In the genomic region with DNA sequence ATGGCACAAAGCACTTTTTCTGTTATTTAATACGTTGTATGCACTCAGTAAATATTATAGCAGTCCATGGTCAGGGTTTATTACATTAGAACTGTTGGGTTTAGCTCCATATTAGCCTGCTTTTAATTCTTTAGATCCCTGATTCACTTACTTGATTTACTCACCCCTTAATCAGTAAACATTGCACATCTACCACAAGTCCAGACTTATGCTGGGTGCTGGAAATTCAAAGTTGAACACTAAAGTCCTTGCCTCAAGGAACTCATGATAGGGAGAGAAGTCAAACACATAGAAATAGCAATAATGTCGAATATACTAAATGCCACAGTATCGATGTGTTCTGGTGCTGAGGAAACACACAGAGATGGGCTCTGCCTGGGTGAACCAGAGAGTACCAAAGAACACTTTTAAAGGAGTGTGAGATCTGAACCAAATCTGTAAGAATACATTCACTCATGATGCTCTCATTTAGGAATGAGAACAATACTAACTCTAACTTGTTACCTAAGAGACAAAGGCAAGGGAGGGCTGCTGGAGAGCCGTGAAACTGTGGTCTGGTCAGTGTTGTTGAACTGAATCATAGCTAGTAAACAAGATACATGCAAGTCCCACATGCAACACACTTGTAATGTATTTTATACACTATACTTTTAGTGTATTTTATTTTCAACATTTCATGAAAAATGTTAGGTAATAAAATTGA, we compare ENCODE assay signal across 29 cellular contexts. TPM values are rescaled to one million over a fixed set of nuclear protein-coding genes. Genes with fewer than 3 reads are reported as not detected.
A peak's percentile ranks its signal among the peaks of the same experiment; 100 is the strongest.
DNase-seq lines count a peak whose midpoint lies in the region; ATAC-seq and TF ChIP-seq lines count a peak whose summit lies in the region.
"Had no signal": no experiment of that assay in that cellular context is flagged by ENCODE, and none has a peak within 500 bp of the region (broad histone marks: within the 10 kb centered on the region; RNA-seq: fewer than 3 reads in every experiment).

No MANE protein-coding gene starts in this region.

- H3K9me3 Mint-ChIP-seq in activated T-cell treated with anti-CD3 and anti-CD28 coated beads, Interleukin-2, amount 50 U/mL, for 4 hours = no peaks in the 10 kb centered on the region
- H3K9me3 Mint-ChIP-seq in effector memory CD8-positive, alpha-beta T cell = no peaks in the 10 kb centered on the region
- H3K9me3 Mint-ChIP-seq in stimulated activated effector memory CD8-positive, alpha-beta T cell treated with anti-CD3 and anti-CD28 coated beads, Interleukin-12 subunit alpha, Interleukin-12 subunit beta, amount 100 ng/mL, for 72 hours = no peaks in the 10 kb centered on the region
- H3K9me3 Mint-ChIP-seq: activated naive CD4-positive, alpha-beta T cell treated with anti-CD3 and anti-CD28 coated beads for 36 hours; endodermal cell; IgD-negative memory B cell; stimulated activated naive B cell treated with anti-CD40 and anti-IgM and Interleukin-4, amounts not matched to agents 10 μg/mL and 1 μg/mL and 100 μg/mL, for 72 hours; WTC11 had no signal

- no peaks in the 10 kb centered on the region for H3K9me3 ChIP-seq in T-helper 17 cell (ENCODE audit: control insufficient read depth, low read length, poor library complexity, severe bottlenecking)
- H3K9me3 ChIP-seq: A549, gastrocnemius medialis, HAP-1, thoracic aorta, vagina had no signal

- no peaks in the 10 kb centered on the region for H3K27me3 Mint-ChIP-seq in activated T-cell treated with anti-CD3 and anti-CD28 coated beads, Interleukin-2, amount 50 U/mL, for 4 hours (ENCODE audit: low read depth)
- no peaks in the 10 kb centered on the region for H3K27me3 Mint-ChIP-seq in T-helper 17 cell
- H3K27me3 Mint-ChIP-seq in effector memory CD8-positive, alpha-beta T cell = no peaks in the 10 kb centered on the region

- H3K4me1 Mint-ChIP-seq in activated T-cell treated with anti-CD3 and anti-CD28 coated beads, Interleukin-2, amount 50 U/mL, for 4 hours (ENCODE audit: low read depth) = peaks cover 59% of the 10 kb centered on the region
- peaks cover 38% of the 10 kb centered on the region for H3K4me1 Mint-ChIP-seq in T-helper 17 cell
- peaks cover 41 to 65% of the 10 kb centered on the region in 2 donors for H3K4me1 Mint-ChIP-seq in effector memory CD8-positive, alpha-beta T cell (ENCODE audit: low read depth in 2 of 2)
- H3K4me1 Mint-ChIP-seq in stimulated activated effector memory CD8-positive, alpha-beta T cell treated with anti-CD3 and anti-CD28 coated beads, Interleukin-12 subunit alpha, Interleukin-12 subunit beta, amount 100 ng/mL, for 72 hours = peaks cover 51% of the 10 kb centered on the region

- no peak for TF ChIP-seq CTCF in GM13976 (IDR thresholded peaks at IDR 0.05; ENCODE audit: borderline replicate concordance, control extremely low read depth, extremely low read depth, insufficient read depth, missing control alignments)

- no peak for ATAC-seq in activated T-cell treated with anti-CD3 and anti-CD28 coated beads, Interleukin-2, amount 50 U/mL, for 4 hours
- no peak for ATAC-seq in T-helper 17 cell
- ATAC-seq in effector memory CD8-positive, alpha-beta T cell (replicated peaks) = no peak
- ATAC-seq in stimulated activated effector memory CD8-positive, alpha-beta T cell treated with anti-CD3 and anti-CD28 coated beads, Interleukin-12 subunit alpha, Interleukin-12 subunit beta, amount 100 ng/mL, for 72 hours = no peak
- ATAC-seq: A549; gastrocnemius medialis; left cardiac atrium; stimulated activated naive B cell treated with anti-CD40 and anti-IgM and Interleukin-4, amounts not matched to agents 10 μg/mL and 1 μg/mL and 100 μg/mL, for 72 hours; WTC11 had no signal

- H3K4me3 Mint-ChIP-seq in activated T-cell treated with anti-CD3 and anti-CD28 coated beads, Interleukin-2, amount 50 U/mL, for 4 hours = peak overlapping the region; percentile 49
- peak overlapping the region; percentile 31 for H3K4me3 Mint-ChIP-seq in T-helper 17 cell
- peak overlapping the region; percentile 49 to 80 for H3K4me3 Mint-ChIP-seq in effector memory CD8-positive, alpha-beta T cell
- peak overlapping the region; percentile 37 for H3K4me3 Mint-ChIP-seq in stimulated activated effector memory CD8-positive, alpha-beta T cell treated with anti-CD3 and anti-CD28 coated beads, Interleukin-12 subunit alpha, Interleukin-12 subunit beta, amount 100 ng/mL, for 72 hours
- H3K4me3 Mint-ChIP-seq: endodermal cell; IgD-negative memory B cell; stimulated activated naive B cell treated with anti-CD40 and anti-IgM and Interleukin-4, amounts not matched to agents 10 μg/mL and 1 μg/mL and 100 μg/mL, for 72 hours; WTC11 had no signal

- no peak for DNase-seq in activated T-cell treated with anti-CD3 and anti-CD28 coated beads, Interleukin-2, amount 50 U/mL, for 4 hours
- DNase-seq in activated T-cell treated with anti-CD3 and anti-CD28 coated beads, Interleukin-2, amount 50 U/mL, for 1 hour = no peak
- no peak for DNase-seq in T-helper 17 cell
- DNase-seq in effector memory CD8-positive, alpha-beta T cell = no peak
- no peak for DNase-seq in stimulated activated effector memory CD8-positive, alpha-beta T cell treated with anti-CD3 and anti-CD28 coated beads, Interleukin-12 subunit alpha, Interleukin-12 subunit beta, amount 100 ng/mL, for 72 hours (ENCODE audit: low spot score in 2 of 2)
- no peak for DNase-seq in GM13976 (ENCODE audit: low spot score)
- DNase-seq in activated CD8-positive, alpha-beta memory T cell treated with anti-CD3 and anti-CD28 coated beads, Interleukin-2, amount 50 U/mL, for 4 hours = no peak
- no peak for DNase-seq in superior temporal gyrus (ENCODE audit: extremely low spot score)
- DNase-seq: activated CD4-positive, alpha-beta T cell treated with anti-CD3 and anti-CD28 coated beads, Interleukin-2, amount 50 U/mL, for 4 hours; activated naive CD4-positive, alpha-beta T cell treated with anti-CD3 and anti-CD28 coated beads for 36 hours; AML-193; anterior cingulate cortex; endodermal cell; gastrocnemius medialis; left cardiac atrium; NCI-H1092; NCI-H187; NCI-H2171 treated with DMSO at 0.1 percent for 48 hours; NCI-H524; NK-92 treated with Interleukin-12 subunit alpha and Interleukin-12 subunit beta, amount 100 ng/mL, for 24 hours; SHP77 treated with DMSO at 0.1 percent for 48 hours; stimulated activated CD4-positive, alpha-beta T cell treated with anti-CD3 and anti-CD28 coated beads, Interleukin-4, amount 100 ng/mL, for 4 hours; stimulated activated naive B cell treated with anti-CD40 and anti-IgM and Interleukin-4, amounts not matched to agents 10 μg/mL and 1 μg/mL and 100 μg/mL, for 72 hours had no signal

- H3K27ac Mint-ChIP-seq in T-helper 17 cell = peak overlapping the region; percentile 32
- peak overlapping the region; percentile 66 to 76 for H3K27ac Mint-ChIP-seq in effector memory CD8-positive, alpha-beta T cell
- peak overlapping the region; percentile 74 for H3K27ac Mint-ChIP-seq in stimulated activated effector memory CD8-positive, alpha-beta T cell treated with anti-CD3 and anti-CD28 coated beads, Interleukin-12 subunit alpha, Interleukin-12 subunit beta, amount 100 ng/mL, for 72 hours
- H3K27ac Mint-ChIP-seq: activated naive CD4-positive, alpha-beta T cell treated with anti-CD3 and anti-CD28 coated beads for 36 hours; endodermal cell; IgD-negative memory B cell; stimulated activated naive B cell treated with anti-CD40 and anti-IgM and Interleukin-4, amounts not matched to agents 10 μg/mL and 1 μg/mL and 100 μg/mL, for 72 hours; WTC11 had no signal

- in situ Hi-C loops in GM13976 (cut with MboI; ENCODE audit: low sequenced_read_pairs, unreplicated experiment) = no loop called here

- H3K36me3 Mint-ChIP-seq in activated T-cell treated with anti-CD3 and anti-CD28 coated beads, Interleukin-2, amount 50 U/mL, for 4 hours (ENCODE audit: insufficient read depth) = peaks cover 50% of the 10 kb centered on the region
- H3K36me3 Mint-ChIP-seq in T-helper 17 cell (ENCODE audit: low read depth) = peaks cover 19% of the 10 kb centered on the region
- peaks cover 91% of the 10 kb centered on the region for H3K36me3 Mint-ChIP-seq in effector memory CD8-positive, alpha-beta T cell (ENCODE audit: insufficient read depth)
- H3K36me3 Mint-ChIP-seq in stimulated activated effector memory CD8-positive, alpha-beta T cell treated with anti-CD3 and anti-CD28 coated beads, Interleukin-12 subunit alpha, Interleukin-12 subunit beta, amount 100 ng/mL, for 72 hours = peaks cover 80% of the 10 kb centered on the region
- H3K36me3 Mint-ChIP-seq: IgD-negative memory B cell, WTC11 had no signal

RNA-seq across cellular contexts. Expression of a gene that starts 4.9 kb away (rescaled TPM):
- total RNA-seq in activated T-cell treated with anti-CD3 and anti-CD28 coated beads, Interleukin-2, amount 50 U/mL, for 4 hours = 10 to 100 TPM; 46.0 to 71.7 (median 69.5) TPM
- 100 to 1,000 TPM; 117 to 128 TPM for total RNA-seq in T-helper 17 cell
